Comparison of ENCODE assay signal across 24 cellular contexts in the genomic region with DNA sequence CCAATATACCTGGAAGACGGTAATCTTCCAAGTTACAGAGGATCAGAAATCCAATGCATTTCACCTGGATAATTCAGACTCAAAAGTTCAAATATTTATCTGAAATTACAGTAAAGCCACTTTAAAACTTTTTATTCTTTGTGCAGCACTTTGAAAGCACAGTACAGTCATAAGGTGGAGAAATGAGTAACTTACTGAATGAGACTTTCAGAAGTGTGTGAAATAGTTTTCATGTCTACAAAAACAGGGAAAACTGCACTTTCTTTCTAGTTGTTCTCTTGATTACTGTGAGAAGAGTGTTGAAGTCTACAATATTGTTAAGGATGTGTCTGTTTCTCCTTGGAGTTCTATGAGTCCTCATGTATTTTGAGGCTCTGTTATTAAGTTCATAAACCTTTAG.
DNase-seq lines count a peak whose midpoint lies in the region; ATAC-seq, FAIRE-seq and TF ChIP-seq lines count a peak whose summit lies in the region.
"Had no signal": no experiment of that assay in that cellular context is flagged by ENCODE, and none has a peak within 500 bp of the region (broad histone marks: within the 10 kb centered on the region; RNA-seq: fewer than 3 reads in every experiment).

No MANE protein-coding gene starts in this region.

- TF ChIP-seq POLR2A in A549 (IDR thresholded peaks at IDR 0.05; ENCODE audit: low read length) (no peak), stomach (IDR thresholded peaks at IDR 0.05) (no peak)

- no peak overlapping the region for H3K4me3 Mint-ChIP-seq in memory B cell
- H3K4me3 Mint-ChIP-seq: activated CD4-positive, alpha-beta memory T cell treated with anti-CD3 and anti-CD28 coated beads for 36 hours; activated T-helper 1 cell treated with anti-CD3 and anti-CD28 coated beads, Interleukin-12 subunit alpha, Interleukin-12 subunit beta, Interleukin-2, Interleukin-4 antibody, amounts not matched to agents 30 ng/mL and 10 ng/mL and 1 ng/mL, durations not matched to agents 14 hours and 24 hours and 36 hours; dendritic cell treated with granulocyte-macrophage colony-stimulating factor and Interleukin-4, amounts not matched to agents 40 ng/mL and 50 ng/mL, for 4 days had no signal

- H3K4me1 Mint-ChIP-seq in memory B cell: peaks cover 41% of the 10 kb centered on the region

- 94% methylated on average over 1 of the region's 1 CpG for WGBS in A549 (ENCODE audit: missing lambda C conversion rate)
- 92 to 98% (median 95%) methylated on average over 1 of the region's 1 CpG for WGBS in stomach, 5 donors

- FAIRE-seq in A549 (lab: Jason Lieb, UNC): peak; percentile 61
- FAIRE-seq: G401.6, GM12892, pancreas had no signal

- TF ChIP-seq EP300 in A549 (IDR thresholded peaks at IDR 0.05) (no peak), stomach (IDR thresholded peaks at IDR 0.05) (no peak)

- H3K36me3 ChIP-seq in stomach: no peaks in the 10 kb centered on the region
- H3K36me3 ChIP-seq: gastrocnemius medialis, pancreas had no signal

- H3K9me3 Mint-ChIP-seq in memory B cell: no peaks in the 10 kb centered on the region
- H3K9me3 Mint-ChIP-seq: activated CD4-positive, alpha-beta memory T cell treated with anti-CD3 and anti-CD28 coated beads for 36 hours; activated T-helper 1 cell treated with anti-CD3 and anti-CD28 coated beads, Interleukin-12 subunit alpha, Interleukin-12 subunit beta, Interleukin-2, Interleukin-4 antibody, amounts not matched to agents 30 ng/mL and 10 ng/mL and 1 ng/mL, durations not matched to agents 14 hours and 24 hours and 36 hours; dendritic cell treated with granulocyte-macrophage colony-stimulating factor and Interleukin-4, amounts not matched to agents 40 ng/mL and 50 ng/mL, for 4 days had no signal

- no peak for TF ChIP-seq RAD21 in A549 (conservative IDR thresholded peaks at IDR 0.05 in 1 of 2, IDR thresholded peaks at IDR 0.05 in 1 of 2)

- no peaks in the 10 kb centered on the region for H3K27me3 Mint-ChIP-seq in memory B cell
- H3K27me3 Mint-ChIP-seq: activated CD4-positive, alpha-beta memory T cell treated with anti-CD3 and anti-CD28 coated beads for 36 hours; dendritic cell treated with granulocyte-macrophage colony-stimulating factor and Interleukin-4, amounts not matched to agents 40 ng/mL and 50 ng/mL, for 4 days had no signal

- no peaks in the 10 kb centered on the region for H3K9me3 ChIP-seq in A549
- no peaks in the 10 kb centered on the region for H3K9me3 ChIP-seq in stomach
- H3K9me3 ChIP-seq: BE2C, gastrocnemius medialis, pancreas had no signal

- intact Hi-C loops in stomach (cut with DNase I; ENCODE audit: low total_unique reads): no loop called here

- peak in 1 of 2 experiments; percentile 11; a peak in 3 of 6 replicates for ATAC-seq in A549
- no peak for ATAC-seq in memory B cell (ENCODE audit: low read depth)
- ATAC-seq in HG03460 (IDR thresholded peaks at IDR 0.05; ENCODE audit: unreplicated experiment): no peak
- ATAC-seq: gastrocnemius medialis, left lobe of liver, pancreas had no signal

- DNase-seq in A549 (ENCODE audit: low read depth in 1 of 2, low spot score in 1 of 2): no peak
- DNase-seq in G401 (ENCODE audit: low spot score): peak; percentile 9
- peak; percentile 0 for DNase-seq in SW480 (ENCODE audit: low spot score)
- no peak for DNase-seq in memory B cell (ENCODE audit: low spot score in 2 of 2)
- no peak for DNase-seq in stimulated activated CD8-positive, alpha-beta memory T cell treated with anti-CD3 and anti-CD28 coated beads, Interleukin-4, amount 100 ng/mL, for 48 hours
- DNase-seq in stomach: no peak
- no peak for DNase-seq in GM13977 (ENCODE audit: low spot score)
- DNase-seq: activated CD4-positive, alpha-beta memory T cell treated with anti-CD3 and anti-CD28 coated beads for 36 hours; BE2C; gastrocnemius medialis; KG1; NCI-H1105 treated with DMSO at 0.1 percent for 48 hours; NCI-H2171; NCI-H748 treated with DMSO at 0.1 percent for 48 hours; pancreas; PC-9; stimulated activated CD4-positive, alpha-beta T cell treated with anti-CD3 and anti-CD28 coated beads, Interleukin-2, amount 100 ng/mL, for 48 hours had no signal

- H3K27me3 ChIP-seq in stomach: no peaks in the 10 kb centered on the region
- H3K27me3 ChIP-seq: BE2C, gastrocnemius medialis, pancreas had no signal

- peak overlapping the region; percentile 5 for H3K27ac Mint-ChIP-seq in memory B cell
- H3K27ac Mint-ChIP-seq: activated CD4-positive, alpha-beta memory T cell treated with anti-CD3 and anti-CD28 coated beads for 36 hours; activated T-helper 1 cell treated with anti-CD3 and anti-CD28 coated beads, Interleukin-12 subunit alpha, Interleukin-12 subunit beta, Interleukin-2, Interleukin-4 antibody, amounts not matched to agents 30 ng/mL and 10 ng/mL and 1 ng/mL, durations not matched to agents 14 hours and 24 hours and 36 hours; dendritic cell treated with granulocyte-macrophage colony-stimulating factor and Interleukin-4, amounts not matched to agents 40 ng/mL and 50 ng/mL, for 4 days had no signal

- POLR2A ChIA-PET in A549 (lab: Yijun Ruan, JAX): no interaction called here

- H3K27ac ChIP-seq in A549 (no peak overlapping the region), stomach (no peak overlapping the region)
- H3K27ac ChIP-seq: epithelial cell of prostate, pancreas, PC-9 had no signal

- H3K4me1 ChIP-seq in A549: peaks cover 16% of the 10 kb centered on the region; the same call in 2 of the 3 replicates
- H3K4me1 ChIP-seq in stomach: peaks cover 19 to 54% (median 37%) of the 10 kb centered on the region in 4 donors
- H3K4me1 ChIP-seq: BE2C, pancreas had no signal

- in situ Hi-C loops in G401 (cut with HindIII; ENCODE audit: low sequenced_read_pairs) (no loop called here), GM13977 (cut with MboI; ENCODE audit: low pct_unique_long_range_greater_than_20kb, low sequenced_read_pairs, unreplicated experiment) (no loop called here)

- H3K36me3 Mint-ChIP-seq in memory B cell: peaks cover 18% of the 10 kb centered on the region
- H3K36me3 Mint-ChIP-seq: activated CD4-positive, alpha-beta memory T cell treated with anti-CD3 and anti-CD28 coated beads for 36 hours had no signal

- CTCF ChIA-PET in A549 (lab: Yijun Ruan, JAX): no interaction called here

- no peak overlapping the region for H3K4me3 ChIP-seq in A549
- H3K4me3 ChIP-seq in stomach: no peak overlapping the region
- H3K4me3 ChIP-seq: gastrocnemius medialis, pancreas, PC-9 had no signal

- H3K4me2 ChIP-seq in A549: no peak overlapping the region
- H3K4me2 ChIP-seq: PC-9 had no signal

- no peak for TF ChIP-seq CTCF in A549 (IDR thresholded peaks at IDR 0.05)
- no peak for TF ChIP-seq CTCF in stomach (IDR thresholded peaks at IDR 0.05)
- TF ChIP-seq CTCF in GM13977 (IDR thresholded peaks at IDR 0.05; ENCODE audit: extremely low read depth, insufficient read depth, missing control alignments): no peak

TF ChIP-seq in A549, 52 proteins besides CTCF, POLR2A, EP300 and RAD21:
- TF ChIP-seq POLR2AphosphoS2 (conservative IDR thresholded peaks at IDR 0.05; ENCODE audit: low read length) (0 out of 2 replicates have a peak, but pooled peaks have one; percentile 69), NPAS2 (CRISPR knock-in tag; IDR thresholded peaks at IDR 0.05; ENCODE audit: borderline replicate concordance) (no peak)

Comparison
In these comparisons a context has a peak if more than half of its experiments do, and no peak if none do; other contexts are left out.
1. DNase-seq: peak in G401 (single experiment) and SW480 (single experiment); none in A549 (0 of 2), memory B cell (0 of 2), stimulated activated CD8-positive, alpha-beta memory T cell treated with anti-CD3 and anti-CD28 coated beads, Interleukin-4, amount 100 ng/mL, for 48 hours (single experiment), stomach (single experiment) and GM13977 (single experiment).